ENCODE assay signal across 8 cellular contexts in genomic region chr7:143287935-143288826, GRCh38. TPM values are rescaled to one million over a fixed set of nuclear protein-coding genes. Genes with fewer than 3 reads are reported as not detected.
A peak's percentile ranks its signal among the peaks of the same experiment; 100 is the strongest.
DNase-seq lines count a peak whose midpoint lies in the region; ATAC-seq, FAIRE-seq and TF ChIP-seq lines count a peak whose summit lies in the region.

Gene CASP2, plus strand, starts transcription at chr7:143288351. Its CDS starts 105 bp downstream, at chr7:143288456.

- peak within 1 kb of the TSS; percentile 91 for H3K4me3 Mint-ChIP-seq in chondrocyte (ENCODE audit: unreplicated experiment)

- DNase-seq in BE2C = peak; percentile 98
- peak; percentile 92 for DNase-seq in GM19239 (ENCODE audit: insufficient read length, low spot score)
- peak; percentile 84 for DNase-seq in NCI-H510A treated with DMSO at 0.1 percent for 48 hours (lab: John Stamatoyannopoulos, UW)
- peak; percentile 98 for DNase-seq in activated CD4-positive, alpha-beta T cell treated with anti-CD3 and anti-CD28 coated beads for 24 hours (ENCODE audit: low read depth in 2 of 2)
- DNase-seq in chondrocyte (ENCODE audit: low spot score) = peak; percentile 99
- DNase-seq in kidney glomerular epithelial cell (lab: John Stamatoyannopoulos, UW) = peak; percentile 95
- DNase-seq in stimulated activated CD4-positive, alpha-beta T cell treated with anti-CD3 and anti-CD28 coated beads, Interleukin-15, amount 100 ng/mL, for 48 hours (ENCODE audit: low read depth in 2 of 2) = peak; percentile 98 to 99

- H3K27me3 ChIP-seq in BE2C = no peaks in the 10 kb centered on the region

- H3K36me3 Mint-ChIP-seq in chondrocyte (ENCODE audit: low read depth) = peaks cover 9% of the 10 kb centered on the region

- peaks cover 12% of the 10 kb centered on the region for H3K4me1 ChIP-seq in BE2C

- H3K4me3 ChIP-seq in BE2C (ENCODE audit: low read depth, low read length) = peak within 1 kb of the TSS; percentile 99

- H3K36me3 ChIP-seq in BE2C = peaks cover 25% of the 10 kb centered on the region

- peak; percentile 90 for ATAC-seq in HG03442 (IDR thresholded peaks at IDR 0.05; ENCODE audit: unreplicated experiment)

- peak; percentile 78 for FAIRE-seq in GM19239 (lab: Jason Lieb, UNC)

- TF ChIP-seq CTCF in BE2C (IDR thresholded peaks at IDR 0.05; ENCODE audit: low read depth, low read length) (peak; percentile 33), chondrocyte (IDR thresholded peaks at IDR 0.05) (peak; percentile 74)

- H3K9me3 ChIP-seq in BE2C = no peaks in the 10 kb centered on the region

- H3K9me3 Mint-ChIP-seq in chondrocyte (ENCODE audit: low read depth) = no peaks in the 10 kb centered on the region

- H3K27me3 Mint-ChIP-seq in chondrocyte (ENCODE audit: low read depth) = no peaks in the 10 kb centered on the region

- H3K27ac Mint-ChIP-seq in chondrocyte (ENCODE audit: unreplicated experiment) = peak within 1 kb of the TSS; percentile 94

- peaks cover 36% of the 10 kb centered on the region for H3K4me1 Mint-ChIP-seq in chondrocyte (ENCODE audit: low read depth)

RNA-seq across cellular contexts. Expression of gene CASP2, which starts in this region (rescaled TPM):
- 20.5 TPM for polyA plus RNA-seq in BE2C (2012; ENCODE audit: insufficient read depth, insufficient read length, low read depth)
- total RNA-seq in chondrocyte = 28.7 to 31.5 TPM (median 30.3 TPM) in 3 replicates

Comparison
In these comparisons a context has a peak if more than half of its experiments do, and no peak if none do; other contexts are left out.
1. Peak in every context shown above with its lines: DNase-seq, ATAC-seq and H3K4me3 ChIP-seq.